ENCODE assay signal across 8 cellular contexts in the genomic region with DNA sequence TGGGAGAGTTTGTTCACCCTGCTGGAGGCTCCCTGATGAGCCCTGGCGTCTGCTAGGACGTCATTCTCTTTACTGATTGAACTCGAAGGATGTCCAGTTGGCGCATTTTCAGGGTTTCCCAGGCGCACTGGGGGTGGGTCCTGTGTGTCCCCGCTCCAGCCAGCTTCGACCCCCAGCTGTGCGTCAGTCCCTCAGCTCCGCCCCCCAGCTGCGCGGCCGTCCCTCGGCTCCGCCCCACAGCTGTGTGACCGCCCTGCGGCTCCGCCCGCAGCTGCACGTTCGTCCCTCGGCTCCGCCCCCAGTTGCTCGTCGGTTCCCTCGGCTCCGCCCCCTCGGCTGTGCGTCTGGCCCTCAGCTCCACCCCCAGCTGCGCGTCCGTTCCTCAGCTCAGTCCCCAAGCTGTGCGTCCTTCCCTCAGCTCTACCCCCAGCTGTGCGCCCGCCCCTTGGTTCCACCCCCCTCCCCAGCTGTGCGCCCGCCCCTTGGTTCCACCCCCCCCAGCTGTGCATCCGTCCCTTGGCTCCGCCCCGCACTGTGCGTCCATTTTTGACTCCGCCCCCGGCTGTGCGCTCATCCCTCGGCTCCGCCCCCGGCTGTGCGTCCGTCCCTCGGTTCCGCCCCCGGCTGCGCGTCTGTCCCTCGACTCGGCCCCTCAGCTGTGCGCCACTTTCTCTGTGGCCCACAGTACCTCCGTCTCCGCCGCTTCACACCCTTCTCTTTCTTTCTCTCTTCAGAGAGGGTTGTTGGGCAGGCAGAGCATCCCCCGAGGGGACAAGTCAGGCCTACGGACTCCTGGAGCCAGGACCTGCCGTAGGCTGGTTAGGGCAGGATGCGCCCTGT.
A peak's percentile ranks its signal among the peaks of the same experiment; 100 is the strongest.
DNase-seq lines count a peak whose midpoint lies in the region; ATAC-seq and TF ChIP-seq lines count a peak whose summit lies in the region.

No MANE protein-coding gene starts in this region.

- peak overlapping the region; percentile 54 for H3K4me3 ChIP-seq in choroid plexus epithelial cell (ENCODE audit: low read depth, low read length)

- ATAC-seq in GM18511 (IDR thresholded peaks at IDR 0.05; ENCODE audit: unreplicated experiment) (peak; percentile 95), HG02981 (IDR thresholded peaks at IDR 0.05; ENCODE audit: unreplicated experiment) (peak; percentile 81)

- peak; percentile 97 for DNase-seq in NCI-H2196 treated with DMSO at 0.1 percent for 48 hours (lab: John Stamatoyannopoulos, UW; ENCODE audit: unreplicated experiment)
- peak; percentile 94 to 96 for DNase-seq in activated CD4-positive, alpha-beta T cell treated with anti-CD3 and anti-CD28 coated beads for 24 hours (ENCODE audit: low read depth in 2 of 2)
- peak; percentile 99 for DNase-seq in choroid plexus epithelial cell (ENCODE audit: low read depth)
- DNase-seq in kidney tubule cell (ENCODE audit: low spot score): peak; percentile 89
- peak; percentile 94 to 97 for DNase-seq in stimulated activated CD4-positive, alpha-beta T cell treated with anti-CD3 and anti-CD28 coated beads, Interleukin-15, amount 100 ng/mL, for 48 hours (ENCODE audit: low read depth in 2 of 2)
- DNase-seq in DMS 273 (lab: John Stamatoyannopoulos, UW; ENCODE audit: unreplicated experiment): no peak

- no peak for TF ChIP-seq CTCF in choroid plexus epithelial cell (conservative IDR thresholded peaks at IDR 0.05; ENCODE audit: low read depth, low read length)
